Comparison of ENCODE assay signal across 19 cellular contexts in genomic region chr18:34858188-34858587, GRCh38.
"Had no signal": no experiment of that assay in that cellular context is flagged by ENCODE, and none has a peak within 500 bp of the region (broad histone marks: within the 10 kb centered on the region; RNA-seq: fewer than 3 reads in every experiment).

No MANE protein-coding gene starts in this region.

- H3K9me3 Mint-ChIP-seq: dendritic cell treated with granulocyte-macrophage colony-stimulating factor and Interleukin-4, amounts not matched to agents 40 ng/mL and 50 ng/mL, for 4 days; immature natural killer cell; memory B cell had no signal

- ATAC-seq: foreskin keratinocyte, gastroesophageal sphincter, heart left ventricle, left colon, left lobe of liver had no signal

- DNase-seq: colonic mucosa; cortex of kidney; effector memory CD4-positive, alpha-beta T cell; foreskin keratinocyte; heart left ventricle; hypothalamus; immature natural killer cell; islet precursor cell; kidney; kidney glomerular epithelial cell; left colon; left ventricle myocardium inferior; mammary epithelial cell; mesendoderm; midbrain had no signal

- H3K36me3 Mint-ChIP-seq: immature natural killer cell, memory B cell had no signal

- H3K27me3 Mint-ChIP-seq: dendritic cell treated with granulocyte-macrophage colony-stimulating factor and Interleukin-4, amounts not matched to agents 40 ng/mL and 50 ng/mL, for 4 days had no signal

- H3K27ac Mint-ChIP-seq: dendritic cell treated with granulocyte-macrophage colony-stimulating factor and Interleukin-4, amounts not matched to agents 40 ng/mL and 50 ng/mL, for 4 days; immature natural killer cell; memory B cell had no signal

- H3K4me3 Mint-ChIP-seq: dendritic cell treated with granulocyte-macrophage colony-stimulating factor and Interleukin-4, amounts not matched to agents 40 ng/mL and 50 ng/mL, for 4 days; immature natural killer cell; memory B cell had no signal
